Comparison of ENCODE assay signal across 14 cellular contexts in genomic region chr1:63902844-63903589, GRCh38.
DNase-seq lines count a peak whose midpoint lies in the region; ATAC-seq and TF ChIP-seq lines count a peak whose summit lies in the region.
"Had no signal": no experiment of that assay in that cellular context is flagged by ENCODE, and none has a peak within 500 bp of the region (broad histone marks: within the 10 kb centered on the region; RNA-seq: fewer than 3 reads in every experiment).

No MANE protein-coding gene starts in this region.

- H3K9me3 Mint-ChIP-seq in chondrocyte (ENCODE audit: low read depth) = no peaks in the 10 kb centered on the region
- no peaks in the 10 kb centered on the region for H3K9me3 Mint-ChIP-seq in endodermal cell

- WGBS in endodermal cell (ENCODE audit: insufficient coverage in 1 of 2, insufficient read length in 1 of 2), 2 experiments = 54 to 85% methylated on average over 2 to 3 of the region's 4 CpGs

- no peaks in the 10 kb centered on the region for H3K27me3 ChIP-seq in endodermal cell (ENCODE audit: control insufficient read depth, insufficient read depth, low read length, poor library complexity, severe bottlenecking)
- no peaks in the 10 kb centered on the region for H3K27me3 ChIP-seq in dorsolateral prefrontal cortex
- H3K27me3 ChIP-seq: cardiac muscle cell, spleen had no signal

- H3K4me1 ChIP-seq in mucosa of descending colon (ENCODE audit: low read depth) (peaks cover 4% of the 10 kb centered on the region), endodermal cell (ENCODE audit: control insufficient read depth, insufficient read depth, low read length) (peaks cover 18% of the 10 kb centered on the region)

- ATAC-seq in mucosa of descending colon = peak; percentile 36

- H3K27me3 Mint-ChIP-seq in chondrocyte (ENCODE audit: low read depth) (no peaks in the 10 kb centered on the region), endodermal cell (ENCODE audit: insufficient read depth) (no peaks in the 10 kb centered on the region)

- no peaks in the 10 kb centered on the region for H3K36me3 Mint-ChIP-seq in chondrocyte (ENCODE audit: low read depth)
- H3K36me3 Mint-ChIP-seq in endodermal cell (ENCODE audit: low read depth) = no peaks in the 10 kb centered on the region
- H3K36me3 Mint-ChIP-seq: CD4-positive, alpha-beta memory T cell had no signal

- intact Hi-C loops in mucosa of descending colon (cut with DNase I, micrococcal nuclease) = no loop called here
- intact Hi-C loops in dorsolateral prefrontal cortex (cut with DNase I) = loop anchor here in 1 of 2 donors (10.0 kb wide), 1 partner anchor 208 kb away; no protein-coding TSS in a partner anchor

- H3K4me1 Mint-ChIP-seq in chondrocyte (ENCODE audit: low read depth) (peaks cover 83% of the 10 kb centered on the region), endodermal cell (peaks cover 53% of the 10 kb centered on the region)
- H3K4me1 Mint-ChIP-seq: CD4-positive, alpha-beta memory T cell had no signal

- H3K4me3 ChIP-seq in mucosa of descending colon (no peak overlapping the region), endodermal cell (ENCODE audit: low read length) (no peak overlapping the region), dorsolateral prefrontal cortex (no peak overlapping the region)
- H3K4me3 ChIP-seq: cardiac muscle cell, lung, spleen had no signal

- DNase-seq in GM03348 (ENCODE audit: low spot score) (peak; percentile 32), NCI-H226 (peak; percentile 79), chondrocyte (ENCODE audit: low spot score) (no peak), mucosa of descending colon (no peak), HUDEP-2 (lab: John Stamatoyannopoulos, UW; ENCODE audit: unreplicated experiment in 76 of 76) (no peak), NCI-H2107 (lab: John Stamatoyannopoulos, UW) (no peak), endodermal cell (no peak), dorsolateral prefrontal cortex (no peak)
- DNase-seq: activated gamma-delta T cell; CD4-positive, alpha-beta memory T cell; spleen; substantia nigra had no signal

- H3K36me3 ChIP-seq in mucosa of descending colon (ENCODE audit: low read depth) (no peaks in the 10 kb centered on the region), endodermal cell (ENCODE audit: control insufficient read depth, insufficient read depth, low read length) (no peaks in the 10 kb centered on the region)
- H3K36me3 ChIP-seq: cardiac muscle cell, spleen had no signal

- H3K27ac Mint-ChIP-seq in chondrocyte (ENCODE audit: unreplicated experiment) = peak overlapping the region; percentile 42
- no peak overlapping the region for H3K27ac Mint-ChIP-seq in endodermal cell
- H3K27ac Mint-ChIP-seq: CD4-positive, alpha-beta memory T cell had no signal

- TF ChIP-seq CTCF in chondrocyte (IDR thresholded peaks at IDR 0.05) = no peak
- no peak for TF ChIP-seq CTCF in mucosa of descending colon (IDR thresholded peaks at IDR 0.05)
- no peak for TF ChIP-seq CTCF in endodermal cell (conservative IDR thresholded peaks at IDR 0.05)
- TF ChIP-seq CTCF in dorsolateral prefrontal cortex (IDR thresholded peaks at IDR 0.05 in 54 of 56, conservative IDR thresholded peaks at IDR 0.05 in 2 of 56; ENCODE audit: low read depth in 1 of 56, partially characterized antibody in 56 of 56) = no peak

- no peak overlapping the region for H3K4me3 Mint-ChIP-seq in chondrocyte (ENCODE audit: unreplicated experiment)
- no peak overlapping the region for H3K4me3 Mint-ChIP-seq in endodermal cell

- H3K9me3 ChIP-seq in mucosa of descending colon = no peaks in the 10 kb centered on the region
- H3K9me3 ChIP-seq in endodermal cell (ENCODE audit: control insufficient read depth, low read length) = no peaks in the 10 kb centered on the region
- H3K9me3 ChIP-seq: spleen had no signal

- H3K27ac ChIP-seq in endodermal cell (ENCODE audit: low read depth, low read length) (no peak overlapping the region), dorsolateral prefrontal cortex (no peak overlapping the region)
- H3K27ac ChIP-seq: cardiac muscle cell had no signal

- H3K9ac ChIP-seq in endodermal cell (ENCODE audit: extremely low read depth, low read length, poor library complexity, severe bottlenecking) = no peak overlapping the region

Comparison
In these comparisons a context has a peak if more than half of its experiments do, and no peak if none do; other contexts are left out.
1. DNase-seq: peak in GM03348 (single experiment) and NCI-H226 (single experiment); none in chondrocyte (single experiment), mucosa of descending colon (0 of 3), HUDEP-2 (0 of 76), NCI-H2107 (single experiment), endodermal cell (single experiment) and dorsolateral prefrontal cortex (0 of 10).